Comparison of ENCODE assay signal across 8 cellular contexts in genomic region chr11:72584293-72584921, GRCh38.
DNase-seq lines count a peak whose midpoint lies in the region; ATAC-seq and TF ChIP-seq lines count a peak whose summit lies in the region.

No MANE protein-coding gene starts in this region.

- no peak for TF ChIP-seq CTCF in HFFc6 (IDR thresholded peaks at IDR 0.05)

- H3K36me3 Mint-ChIP-seq in HFFc6 (ENCODE audit: low read depth), result no peaks in the 10 kb centered on the region

- H3K27ac ChIP-seq in HUES48 (ENCODE audit: low read depth, low read length) (no peak overlapping the region), iPS-18a (ENCODE audit: low read length) (no peak overlapping the region)

- H3K9me3 Mint-ChIP-seq in HFFc6, result no peaks in the 10 kb centered on the region

- no peak overlapping the region for H3K27ac Mint-ChIP-seq in HFFc6

- H3K27me3 ChIP-seq in HUES48 (ENCODE audit: control insufficient read depth, insufficient read depth, low read length), result peaks cover 70% of the 10 kb centered on the region
- H3K27me3 ChIP-seq in iPS-18a (ENCODE audit: control insufficient read depth, insufficient read depth, low read length), result peaks cover 60% of the 10 kb centered on the region

- peak; percentile 65 for DNase-seq in activated naive CD4-positive, alpha-beta T cell treated with Interleukin-2 at 50 U/mL for 16 hours
- DNase-seq in stimulated activated CD4-positive, alpha-beta T cell treated with anti-CD3 and anti-CD28 coated beads, Interleukin-4, amount 100 ng/mL, for 1 hour, result peak; percentile 63
- DNase-seq in HFFc6, result no peak
- DNase-seq in NCI-H446 (lab: John Stamatoyannopoulos, UW), result no peak

- ATAC-seq in HG02571 (IDR thresholded peaks at IDR 0.05; ENCODE audit: unreplicated experiment), result no peak
- no peak for ATAC-seq in GM19023 (IDR thresholded peaks at IDR 0.05; ENCODE audit: unreplicated experiment)

- no peak overlapping the region for H3K4me3 Mint-ChIP-seq in HFFc6

- H3K4me1 Mint-ChIP-seq in HFFc6 (ENCODE audit: low read depth), result no peaks in the 10 kb centered on the region

- H3K9ac ChIP-seq in HUES48 (ENCODE audit: low read depth, low read length) (no peak overlapping the region), iPS-18a (ENCODE audit: low read length) (no peak overlapping the region)

- peaks cover 52% of the 10 kb centered on the region for H3K27me3 Mint-ChIP-seq in HFFc6 (ENCODE audit: insufficient read depth)

- H3K4me3 ChIP-seq in HUES48 (ENCODE audit: low read depth, low read length), result peak overlapping the region; percentile 62
- H3K4me3 ChIP-seq in iPS-18a (ENCODE audit: low read length), result peak overlapping the region; percentile 52

- H3K9me3 ChIP-seq in HUES48 (ENCODE audit: control insufficient read depth, insufficient read depth, low read length), result no peaks in the 10 kb centered on the region
- H3K9me3 ChIP-seq in iPS-18a (ENCODE audit: control insufficient read depth, low read depth, low read length), result no peaks in the 10 kb centered on the region

- no peaks in the 10 kb centered on the region for H3K36me3 ChIP-seq in HUES48 (ENCODE audit: control insufficient read depth, insufficient read depth, low read length)
- H3K36me3 ChIP-seq in iPS-18a (ENCODE audit: control insufficient read depth, low read depth, low read length), result no peaks in the 10 kb centered on the region

- peaks cover 4% of the 10 kb centered on the region; the same call in 1 of the 2 replicates for H3K4me1 ChIP-seq in HUES48 (ENCODE audit: control insufficient read depth, insufficient read depth, low read length)
- H3K4me1 ChIP-seq in iPS-18a (ENCODE audit: control insufficient read depth, low read depth, low read length), result no peaks in the 10 kb centered on the region

Comparison
In these comparisons a context has a peak if more than half of its experiments do, and no peak if none do; other contexts are left out.
1. DNase-seq: peak in activated naive CD4-positive, alpha-beta T cell treated with Interleukin-2 at 50 U/mL for 16 hours (single experiment) and stimulated activated CD4-positive, alpha-beta T cell treated with anti-CD3 and anti-CD28 coated beads, Interleukin-4, amount 100 ng/mL, for 1 hour (single experiment); none in HFFc6 (single experiment) and NCI-H446 (0 of 2).